ENCODE assay signal across 1 cellular context in genomic region chr3:106673926-106674569, GRCh38.
TF ChIP-seq lines count a peak whose summit lies in the region.

No MANE protein-coding gene starts in this region.

TF ChIP-seq in IMR-90, 13 proteins besides CTCF, POLR2A, EP300 and RAD21 (continued from another document):
- TF ChIP-seq ELK1 (IDR thresholded peaks at IDR 0.05; ENCODE audit: borderline replicate concordance, low read depth, low read length) (no peak), USF2 (IDR thresholded peaks at IDR 0.05; ENCODE audit: low read depth, low read length) (no peak), MAZ (IDR thresholded peaks at IDR 0.05; ENCODE audit: borderline replicate concordance, low read depth, low read length) (no peak), SMC3 (IDR thresholded peaks at IDR 0.05; ENCODE audit: low read depth, low read length) (no peak), RCOR1 (IDR thresholded peaks at IDR 0.05; ENCODE audit: insufficient replicate concordance, low read length) (no peak), RFX5 (IDR thresholded peaks at IDR 0.05; ENCODE audit: low read depth, low read length) (no peak), FOS (IDR thresholded peaks at IDR 0.05; ENCODE audit: low read depth, low read length) (no peak), NFE2L2 (IDR thresholded peaks at IDR 0.05; ENCODE audit: low read depth, low read length) (no peak), CHD1 (IDR thresholded peaks at IDR 0.05; ENCODE audit: low read depth, low read length) (no peak), BHLHE40 (IDR thresholded peaks at IDR 0.05; ENCODE audit: low read depth, low read length) (no peak)
